Comparison of ENCODE assay signal across 1 cellular context in the genomic region with DNA sequence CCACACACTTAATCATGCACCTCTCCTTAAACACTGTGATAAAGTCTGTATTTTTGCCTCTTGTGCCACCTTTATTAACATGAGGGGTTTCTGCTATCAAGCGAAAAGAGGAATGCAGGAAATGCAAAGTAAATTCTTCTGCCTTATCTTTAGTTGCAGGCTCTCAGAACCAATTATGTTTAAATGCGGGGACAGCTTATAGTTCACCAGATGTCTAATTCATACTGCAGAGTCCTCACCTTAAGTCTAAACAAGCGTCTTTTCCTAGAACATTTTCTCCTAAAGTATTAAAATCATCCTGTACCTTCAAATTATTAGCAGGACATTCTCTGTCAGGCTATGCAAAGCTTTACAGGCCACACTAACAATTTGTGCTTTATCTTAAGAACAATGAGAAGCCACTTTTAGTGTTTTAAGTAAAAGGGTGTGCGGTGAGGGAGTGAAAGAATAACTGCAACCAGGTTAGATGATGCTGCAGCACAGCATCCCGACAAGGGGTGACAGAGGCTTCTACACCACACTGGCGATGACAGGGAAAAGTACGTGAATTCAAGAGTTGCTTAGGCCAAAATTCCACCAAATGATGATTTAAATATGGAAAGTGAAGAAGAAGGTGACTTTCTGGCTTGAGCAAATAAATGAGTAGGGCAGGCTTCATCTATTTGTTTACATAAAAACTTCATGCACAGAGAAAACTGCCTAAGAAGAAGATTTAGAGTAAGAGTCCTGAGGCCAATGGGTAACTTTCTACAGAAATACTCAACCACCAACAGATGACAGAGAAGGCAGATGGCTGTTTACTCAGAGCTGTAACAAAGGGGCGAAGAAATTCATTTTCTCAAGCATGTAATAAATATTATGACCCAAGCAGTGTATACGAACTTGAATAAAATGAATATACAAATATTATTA.
TF ChIP-seq lines count a peak whose summit lies in the region.

No MANE protein-coding gene starts in this region.

TF ChIP-seq in K562, 482 proteins besides CTCF, POLR2A, EP300 and RAD21 (continued from another document and continues in another):
- TF ChIP-seq LEF1 (IDR thresholded peaks at IDR 0.05) (peak; percentile 69; the same call in 1 of the 2 replicates), TAF15 (IDR thresholded peaks at IDR 0.05; ENCODE audit: low read depth, low read length) (no peak), MYBL2 (IDR thresholded peaks at IDR 0.05; ENCODE audit: low read depth) (no peak), MYBL2 (CRISPR knock-in tag; IDR thresholded peaks at IDR 0.05; ENCODE audit: borderline replicate concordance) (no peak), GABPB1 (CRISPR knock-in tag; IDR thresholded peaks at IDR 0.05) (no peak), ZNF224 (CRISPR knock-in tag; IDR thresholded peaks at IDR 0.05) (no peak), PRMT5 (CRISPR knock-in tag; IDR thresholded peaks at IDR 0.05) (no peak), MCM2 (IDR thresholded peaks at IDR 0.05; ENCODE audit: low read depth) (no peak), CSDE1 (IDR thresholded peaks at IDR 0.05) (no peak), ZFX (CRISPR knock-in tag; IDR thresholded peaks at IDR 0.05) (no peak), STAG1 (CRISPR knock-in tag; IDR thresholded peaks at IDR 0.05; ENCODE audit: borderline replicate concordance) (no peak), ZNF589 (CRISPR knock-in tag; IDR thresholded peaks at IDR 0.05; ENCODE audit: low read depth) (0 out of 2 replicates have a peak, but pooled peaks have one; percentile 55), MAFF (IDR thresholded peaks at IDR 0.05; ENCODE audit: low read length) (no peak), NFE2L1 (tag; IDR thresholded peaks at IDR 0.05; ENCODE audit: borderline replicate concordance, low read depth) (no peak), NFRKB (IDR thresholded peaks at IDR 0.05; ENCODE audit: low read depth) (no peak), CXXC5 (CRISPR knock-in tag; IDR thresholded peaks at IDR 0.05) (peak; percentile 70), CBX3 (IDR thresholded peaks at IDR 0.05; ENCODE audit: borderline replicate concordance in 1 of 2, low read length in 2 of 2) (peak in 1 of 2 experiments; percentile 62; a peak in 1 of 3 replicates), PHB (CRISPR knock-in tag; IDR thresholded peaks at IDR 0.05) (no peak), DPF2 (IDR thresholded peaks at IDR 0.05) (peak; percentile 94), CCNT2 (IDR thresholded peaks at IDR 0.05; ENCODE audit: borderline replicate concordance, extremely low read depth, insufficient read length, low read depth, low read length) (peak; percentile 71), MIER1 (IDR thresholded peaks at IDR 0.05; ENCODE audit: low read depth) (no peak), FOXK1 (CRISPR knock-in tag; IDR thresholded peaks at IDR 0.05; ENCODE audit: borderline replicate concordance) (no peak), RBM39 (optimal IDR thresholded peaks at IDR 0.05; ENCODE audit: low read depth, low read length) (no peak), TEAD2 (tag; IDR thresholded peaks at IDR 0.05) (no peak), RFX1 (IDR thresholded peaks at IDR 0.05) (no peak)
- TF ChIP-seq, protein P1, sequence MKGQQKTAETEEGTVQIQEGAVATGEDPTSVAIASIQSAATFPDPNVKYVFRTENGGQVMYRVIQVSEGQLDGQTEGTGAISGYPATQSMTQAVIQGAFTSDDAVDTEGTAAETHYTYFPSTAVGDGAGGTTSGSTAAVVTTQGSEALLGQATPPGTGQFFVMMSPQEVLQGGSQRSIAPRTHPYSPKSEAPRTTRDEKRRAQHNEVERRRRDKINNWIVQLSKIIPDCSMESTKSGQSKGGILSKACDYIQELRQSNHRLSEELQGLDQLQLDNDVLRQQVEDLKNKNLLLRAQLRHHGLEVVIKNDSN (CRISPR knock-in tag; IDR thresholded peaks at IDR 0.05), result no peak
- TF ChIP-seq, protein P2, sequence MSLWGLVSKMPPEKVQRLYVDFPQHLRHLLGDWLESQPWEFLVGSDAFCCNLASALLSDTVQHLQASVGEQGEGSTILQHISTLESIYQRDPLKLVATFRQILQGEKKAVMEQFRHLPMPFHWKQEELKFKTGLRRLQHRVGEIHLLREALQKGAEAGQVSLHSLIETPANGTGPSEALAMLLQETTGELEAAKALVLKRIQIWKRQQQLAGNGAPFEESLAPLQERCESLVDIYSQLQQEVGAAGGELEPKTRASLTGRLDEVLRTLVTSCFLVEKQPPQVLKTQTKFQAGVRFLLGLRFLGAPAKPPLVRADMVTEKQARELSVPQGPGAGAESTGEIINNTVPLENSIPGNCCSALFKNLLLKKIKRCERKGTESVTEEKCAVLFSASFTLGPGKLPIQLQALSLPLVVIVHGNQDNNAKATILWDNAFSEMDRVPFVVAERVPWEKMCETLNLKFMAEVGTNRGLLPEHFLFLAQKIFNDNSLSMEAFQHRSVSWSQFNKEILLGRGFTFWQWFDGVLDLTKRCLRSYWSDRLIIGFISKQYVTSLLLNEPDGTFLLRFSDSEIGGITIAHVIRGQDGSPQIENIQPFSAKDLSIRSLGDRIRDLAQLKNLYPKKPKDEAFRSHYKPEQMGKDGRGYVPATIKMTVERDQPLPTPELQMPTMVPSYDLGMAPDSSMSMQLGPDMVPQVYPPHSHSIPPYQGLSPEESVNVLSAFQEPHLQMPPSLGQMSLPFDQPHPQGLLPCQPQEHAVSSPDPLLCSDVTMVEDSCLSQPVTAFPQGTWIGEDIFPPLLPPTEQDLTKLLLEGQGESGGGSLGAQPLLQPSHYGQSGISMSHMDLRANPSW (CRISPR knock-in tag; IDR thresholded peaks at IDR 0.05), result no peak
- TF ChIP-seq, protein P3, sequence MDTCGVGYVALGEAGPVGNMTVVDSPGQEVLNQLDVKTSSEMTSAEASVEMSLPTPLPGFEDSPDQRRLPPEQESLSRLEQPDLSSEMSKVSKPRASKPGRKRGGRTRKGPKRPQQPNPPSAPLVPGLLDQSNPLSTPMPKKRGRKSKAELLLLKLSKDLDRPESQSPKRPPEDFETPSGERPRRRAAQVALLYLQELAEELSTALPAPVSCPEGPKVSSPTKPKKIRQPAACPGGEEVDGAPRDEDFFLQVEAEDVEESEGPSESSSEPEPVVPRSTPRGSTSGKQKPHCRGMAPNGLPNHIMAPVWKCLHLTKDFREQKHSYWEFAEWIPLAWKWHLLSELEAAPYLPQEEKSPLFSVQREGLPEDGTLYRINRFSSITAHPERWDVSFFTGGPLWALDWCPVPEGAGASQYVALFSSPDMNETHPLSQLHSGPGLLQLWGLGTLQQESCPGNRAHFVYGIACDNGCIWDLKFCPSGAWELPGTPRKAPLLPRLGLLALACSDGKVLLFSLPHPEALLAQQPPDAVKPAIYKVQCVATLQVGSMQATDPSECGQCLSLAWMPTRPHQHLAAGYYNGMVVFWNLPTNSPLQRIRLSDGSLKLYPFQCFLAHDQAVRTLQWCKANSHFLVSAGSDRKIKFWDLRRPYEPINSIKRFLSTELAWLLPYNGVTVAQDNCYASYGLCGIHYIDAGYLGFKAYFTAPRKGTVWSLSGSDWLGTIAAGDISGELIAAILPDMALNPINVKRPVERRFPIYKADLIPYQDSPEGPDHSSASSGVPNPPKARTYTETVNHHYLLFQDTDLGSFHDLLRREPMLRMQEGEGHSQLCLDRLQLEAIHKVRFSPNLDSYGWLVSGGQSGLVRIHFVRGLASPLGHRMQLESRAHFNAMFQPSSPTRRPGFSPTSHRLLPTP (IDR thresholded peaks at IDR 0.05; ENCODE audit: borderline replicate concordance, extremely low read depth, insufficient read length), result no peak
- TF ChIP-seq, protein P4, sequence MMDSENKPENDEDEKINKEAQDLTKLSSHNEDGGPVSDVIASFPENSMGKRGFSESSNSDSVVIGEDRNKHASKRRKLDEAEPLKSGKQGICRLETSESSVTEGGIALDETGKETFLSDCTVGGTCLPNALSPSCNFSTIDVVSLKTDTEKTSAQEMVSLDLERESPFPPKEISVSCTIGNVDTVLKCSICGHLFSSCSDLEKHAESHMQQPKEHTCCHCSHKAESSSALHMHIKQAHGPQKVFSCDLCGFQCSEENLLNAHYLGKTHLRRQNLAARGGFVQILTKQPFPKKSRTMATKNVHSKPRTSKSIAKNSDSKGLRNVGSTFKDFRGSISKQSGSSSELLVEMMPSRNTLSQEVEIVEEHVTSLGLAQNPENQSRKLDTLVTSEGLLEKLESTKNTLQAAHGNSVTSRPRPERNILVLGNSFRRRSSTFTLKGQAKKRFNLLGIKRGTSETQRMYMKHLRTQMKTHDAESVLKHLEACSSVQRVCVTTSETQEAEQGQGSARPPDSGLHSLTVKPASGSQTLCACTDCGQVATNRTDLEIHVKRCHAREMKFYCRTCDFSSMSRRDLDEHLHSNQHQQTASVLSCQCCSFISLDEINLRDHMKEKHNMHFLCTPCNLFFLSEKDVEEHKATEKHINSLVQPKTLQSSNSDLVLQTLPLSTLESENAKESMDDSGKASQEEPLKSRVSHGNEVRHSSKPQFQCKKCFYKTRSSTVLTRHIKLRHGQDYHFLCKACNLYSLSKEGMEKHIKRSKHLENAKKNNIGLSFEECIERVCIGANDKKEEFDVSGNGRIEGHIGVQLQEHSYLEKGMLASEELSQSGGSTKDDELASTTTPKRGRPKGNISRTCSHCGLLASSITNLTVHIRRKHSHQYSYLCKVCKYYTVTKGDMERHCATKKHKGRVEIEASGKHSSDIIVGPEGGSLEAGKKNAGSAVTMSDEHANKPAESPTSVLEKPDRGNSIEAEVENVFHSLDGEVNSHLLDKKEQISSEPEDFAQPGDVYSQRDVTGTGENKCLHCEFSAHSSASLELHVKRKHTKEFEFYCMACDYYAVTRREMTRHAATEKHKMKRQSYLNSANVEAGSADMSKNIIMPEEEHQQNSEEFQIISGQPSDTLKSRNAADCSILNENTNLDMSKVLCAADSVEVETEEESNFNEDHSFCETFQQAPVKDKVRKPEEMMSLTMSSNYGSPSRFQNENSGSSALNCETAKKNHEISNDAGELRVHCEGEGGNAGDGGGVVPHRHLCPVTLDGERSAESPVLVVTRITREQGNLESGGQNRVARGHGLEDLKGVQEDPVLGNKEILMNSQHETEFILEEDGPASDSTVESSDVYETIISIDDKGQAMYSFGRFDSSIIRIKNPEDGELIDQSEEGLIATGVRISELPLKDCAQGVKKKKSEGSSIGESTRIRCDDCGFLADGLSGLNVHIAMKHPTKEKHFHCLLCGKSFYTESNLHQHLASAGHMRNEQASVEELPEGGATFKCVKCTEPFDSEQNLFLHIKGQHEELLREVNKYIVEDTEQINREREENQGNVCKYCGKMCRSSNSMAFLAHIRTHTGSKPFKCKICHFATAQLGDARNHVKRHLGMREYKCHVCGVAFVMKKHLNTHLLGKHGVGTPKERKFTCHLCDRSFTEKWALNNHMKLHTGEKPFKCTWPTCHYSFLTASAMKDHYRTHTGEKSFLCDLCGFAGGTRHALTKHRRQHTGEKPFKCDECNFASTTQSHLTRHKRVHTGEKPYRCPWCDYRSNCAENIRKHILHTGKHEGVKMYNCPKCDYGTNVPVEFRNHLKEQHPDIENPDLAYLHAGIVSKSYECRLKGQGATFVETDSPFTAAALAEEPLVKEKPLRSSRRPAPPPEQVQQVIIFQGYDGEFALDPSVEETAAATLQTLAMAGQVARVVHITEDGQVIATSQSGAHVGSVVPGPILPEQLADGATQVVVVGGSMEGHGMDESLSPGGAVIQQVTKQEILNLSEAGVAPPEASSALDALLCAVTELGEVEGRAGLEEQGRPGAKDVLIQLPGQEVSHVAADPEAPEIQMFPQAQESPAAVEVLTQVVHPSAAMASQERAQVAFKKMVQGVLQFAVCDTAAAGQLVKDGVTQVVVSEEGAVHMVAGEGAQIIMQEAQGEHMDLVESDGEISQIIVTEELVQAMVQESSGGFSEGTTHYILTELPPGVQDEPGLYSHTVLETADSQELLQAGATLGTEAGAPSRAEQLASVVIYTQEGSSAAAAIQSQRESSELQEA (IDR thresholded peaks at IDR 0.05; ENCODE audit: low read depth), result no peak
- TF ChIP-seq, protein P5, sequence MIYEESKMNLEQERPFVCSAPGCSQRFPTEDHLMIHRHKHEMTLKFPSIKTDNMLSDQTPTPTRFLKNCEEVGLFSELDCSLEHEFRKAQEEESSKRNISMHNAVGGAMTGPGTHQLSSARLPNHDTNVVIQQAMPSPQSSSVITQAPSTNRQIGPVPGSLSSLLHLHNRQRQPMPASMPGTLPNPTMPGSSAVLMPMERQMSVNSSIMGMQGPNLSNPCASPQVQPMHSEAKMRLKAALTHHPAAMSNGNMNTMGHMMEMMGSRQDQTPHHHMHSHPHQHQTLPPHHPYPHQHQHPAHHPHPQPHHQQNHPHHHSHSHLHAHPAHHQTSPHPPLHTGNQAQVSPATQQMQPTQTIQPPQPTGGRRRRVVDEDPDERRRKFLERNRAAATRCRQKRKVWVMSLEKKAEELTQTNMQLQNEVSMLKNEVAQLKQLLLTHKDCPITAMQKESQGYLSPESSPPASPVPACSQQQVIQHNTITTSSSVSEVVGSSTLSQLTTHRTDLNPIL (CRISPR knock-in tag; IDR thresholded peaks at IDR 0.05), result no peak
- TF ChIP-seq, protein P6, sequence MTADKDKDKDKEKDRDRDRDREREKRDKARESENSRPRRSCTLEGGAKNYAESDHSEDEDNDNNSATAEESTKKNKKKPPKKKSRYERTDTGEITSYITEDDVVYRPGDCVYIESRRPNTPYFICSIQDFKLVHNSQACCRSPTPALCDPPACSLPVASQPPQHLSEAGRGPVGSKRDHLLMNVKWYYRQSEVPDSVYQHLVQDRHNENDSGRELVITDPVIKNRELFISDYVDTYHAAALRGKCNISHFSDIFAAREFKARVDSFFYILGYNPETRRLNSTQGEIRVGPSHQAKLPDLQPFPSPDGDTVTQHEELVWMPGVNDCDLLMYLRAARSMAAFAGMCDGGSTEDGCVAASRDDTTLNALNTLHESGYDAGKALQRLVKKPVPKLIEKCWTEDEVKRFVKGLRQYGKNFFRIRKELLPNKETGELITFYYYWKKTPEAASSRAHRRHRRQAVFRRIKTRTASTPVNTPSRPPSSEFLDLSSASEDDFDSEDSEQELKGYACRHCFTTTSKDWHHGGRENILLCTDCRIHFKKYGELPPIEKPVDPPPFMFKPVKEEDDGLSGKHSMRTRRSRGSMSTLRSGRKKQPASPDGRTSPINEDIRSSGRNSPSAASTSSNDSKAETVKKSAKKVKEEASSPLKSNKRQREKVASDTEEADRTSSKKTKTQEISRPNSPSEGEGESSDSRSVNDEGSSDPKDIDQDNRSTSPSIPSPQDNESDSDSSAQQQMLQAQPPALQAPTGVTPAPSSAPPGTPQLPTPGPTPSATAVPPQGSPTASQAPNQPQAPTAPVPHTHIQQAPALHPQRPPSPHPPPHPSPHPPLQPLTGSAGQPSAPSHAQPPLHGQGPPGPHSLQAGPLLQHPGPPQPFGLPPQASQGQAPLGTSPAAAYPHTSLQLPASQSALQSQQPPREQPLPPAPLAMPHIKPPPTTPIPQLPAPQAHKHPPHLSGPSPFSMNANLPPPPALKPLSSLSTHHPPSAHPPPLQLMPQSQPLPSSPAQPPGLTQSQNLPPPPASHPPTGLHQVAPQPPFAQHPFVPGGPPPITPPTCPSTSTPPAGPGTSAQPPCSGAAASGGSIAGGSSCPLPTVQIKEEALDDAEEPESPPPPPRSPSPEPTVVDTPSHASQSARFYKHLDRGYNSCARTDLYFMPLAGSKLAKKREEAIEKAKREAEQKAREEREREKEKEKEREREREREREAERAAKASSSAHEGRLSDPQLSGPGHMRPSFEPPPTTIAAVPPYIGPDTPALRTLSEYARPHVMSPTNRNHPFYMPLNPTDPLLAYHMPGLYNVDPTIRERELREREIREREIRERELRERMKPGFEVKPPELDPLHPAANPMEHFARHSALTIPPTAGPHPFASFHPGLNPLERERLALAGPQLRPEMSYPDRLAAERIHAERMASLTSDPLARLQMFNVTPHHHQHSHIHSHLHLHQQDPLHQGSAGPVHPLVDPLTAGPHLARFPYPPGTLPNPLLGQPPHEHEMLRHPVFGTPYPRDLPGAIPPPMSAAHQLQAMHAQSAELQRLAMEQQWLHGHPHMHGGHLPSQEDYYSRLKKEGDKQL (CRISPR knock-in tag; IDR thresholded peaks at IDR 0.05; ENCODE audit: borderline replicate concordance), result no peak
